Comparison of ENCODE assay signal across 1 cellular context in the genomic region with DNA sequence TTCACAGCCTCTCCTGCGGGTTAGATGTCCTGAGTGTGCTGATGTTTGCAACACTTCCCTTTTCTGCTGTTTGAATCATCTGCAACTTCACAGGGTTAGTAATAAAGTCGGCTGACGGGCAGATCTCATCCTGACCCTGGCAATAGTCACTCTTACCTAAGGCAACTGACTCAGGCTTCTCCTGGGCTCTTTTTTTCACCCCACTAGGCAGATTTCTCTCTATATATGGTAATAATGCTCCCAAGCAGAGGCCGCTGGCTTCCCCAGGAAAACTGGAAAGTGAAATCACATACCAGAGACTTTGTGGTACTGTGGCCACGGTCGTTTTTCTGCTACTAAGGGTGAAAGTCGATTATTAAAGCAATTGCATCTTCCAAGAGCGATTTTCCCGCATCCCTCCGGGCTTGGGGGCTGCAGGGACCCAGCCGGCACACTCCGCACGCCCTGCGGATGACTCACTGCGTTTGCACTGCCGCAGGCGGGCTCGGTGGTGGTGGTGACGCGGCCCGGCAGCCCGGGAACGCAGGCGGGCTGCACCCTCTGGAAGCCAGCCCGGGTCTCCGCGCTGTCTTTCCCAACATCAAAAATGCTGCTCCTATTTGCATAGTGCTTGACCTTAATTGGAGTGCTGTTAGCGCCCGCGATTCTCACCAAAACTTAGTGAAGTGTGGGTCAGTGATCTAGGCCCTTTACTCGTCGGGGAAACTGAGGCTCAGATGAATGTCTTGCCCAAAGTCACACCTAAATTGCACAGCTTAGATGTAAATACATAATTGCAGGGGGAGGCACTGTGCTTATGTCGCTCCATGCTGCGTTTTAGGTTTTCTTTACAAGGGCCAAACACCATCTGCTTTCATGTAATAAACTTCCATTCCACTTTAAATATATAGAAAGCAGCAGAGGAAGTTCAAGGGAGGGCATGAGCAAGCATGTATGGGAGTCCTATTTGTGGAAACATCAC.
TF ChIP-seq lines count a peak whose summit lies in the region.

No MANE protein-coding gene starts in this region.

TF ChIP-seq in K562, 482 proteins besides CTCF, POLR2A, EP300 and RAD21 (continued from another document and continues in another):
- TF ChIP-seq, protein P1, sequence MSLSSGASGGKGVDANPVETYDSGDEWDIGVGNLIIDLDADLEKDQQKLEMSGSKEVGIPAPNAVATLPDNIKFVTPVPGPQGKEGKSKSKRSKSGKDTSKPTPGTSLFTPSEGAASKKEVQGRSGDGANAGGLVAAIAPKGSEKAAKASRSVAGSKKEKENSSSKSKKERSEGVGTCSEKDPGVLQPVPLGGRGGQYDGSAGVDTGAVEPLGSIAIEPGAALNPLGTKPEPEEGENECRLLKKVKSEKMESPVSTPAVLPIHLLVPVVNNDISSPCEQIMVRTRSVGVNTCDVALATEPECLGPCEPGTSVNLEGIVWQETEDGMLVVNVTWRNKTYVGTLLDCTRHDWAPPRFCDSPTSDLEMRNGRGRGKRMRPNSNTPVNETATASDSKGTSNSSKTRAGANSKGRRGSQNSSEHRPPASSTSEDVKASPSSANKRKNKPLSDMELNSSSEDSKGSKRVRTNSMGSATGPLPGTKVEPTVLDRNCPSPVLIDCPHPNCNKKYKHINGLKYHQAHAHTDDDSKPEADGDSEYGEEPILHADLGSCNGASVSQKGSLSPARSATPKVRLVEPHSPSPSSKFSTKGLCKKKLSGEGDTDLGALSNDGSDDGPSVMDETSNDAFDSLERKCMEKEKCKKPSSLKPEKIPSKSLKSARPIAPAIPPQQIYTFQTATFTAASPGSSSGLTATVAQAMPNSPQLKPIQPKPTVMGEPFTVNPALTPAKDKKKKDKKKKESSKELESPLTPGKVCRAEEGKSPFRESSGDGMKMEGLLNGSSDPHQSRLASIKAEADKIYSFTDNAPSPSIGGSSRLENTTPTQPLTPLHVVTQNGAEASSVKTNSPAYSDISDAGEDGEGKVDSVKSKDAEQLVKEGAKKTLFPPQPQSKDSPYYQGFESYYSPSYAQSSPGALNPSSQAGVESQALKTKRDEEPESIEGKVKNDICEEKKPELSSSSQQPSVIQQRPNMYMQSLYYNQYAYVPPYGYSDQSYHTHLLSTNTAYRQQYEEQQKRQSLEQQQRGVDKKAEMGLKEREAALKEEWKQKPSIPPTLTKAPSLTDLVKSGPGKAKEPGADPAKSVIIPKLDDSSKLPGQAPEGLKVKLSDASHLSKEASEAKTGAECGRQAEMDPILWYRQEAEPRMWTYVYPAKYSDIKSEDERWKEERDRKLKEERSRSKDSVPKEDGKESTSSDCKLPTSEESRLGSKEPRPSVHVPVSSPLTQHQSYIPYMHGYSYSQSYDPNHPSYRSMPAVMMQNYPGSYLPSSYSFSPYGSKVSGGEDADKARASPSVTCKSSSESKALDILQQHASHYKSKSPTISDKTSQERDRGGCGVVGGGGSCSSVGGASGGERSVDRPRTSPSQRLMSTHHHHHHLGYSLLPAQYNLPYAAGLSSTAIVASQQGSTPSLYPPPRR (CRISPR knock-in tag; IDR thresholded peaks at IDR 0.05; ENCODE audit: borderline replicate concordance): no peak
- TF ChIP-seq SREBF2 (CRISPR knock-in tag; IDR thresholded peaks at IDR 0.05): no peak
- TF ChIP-seq, protein P2, sequence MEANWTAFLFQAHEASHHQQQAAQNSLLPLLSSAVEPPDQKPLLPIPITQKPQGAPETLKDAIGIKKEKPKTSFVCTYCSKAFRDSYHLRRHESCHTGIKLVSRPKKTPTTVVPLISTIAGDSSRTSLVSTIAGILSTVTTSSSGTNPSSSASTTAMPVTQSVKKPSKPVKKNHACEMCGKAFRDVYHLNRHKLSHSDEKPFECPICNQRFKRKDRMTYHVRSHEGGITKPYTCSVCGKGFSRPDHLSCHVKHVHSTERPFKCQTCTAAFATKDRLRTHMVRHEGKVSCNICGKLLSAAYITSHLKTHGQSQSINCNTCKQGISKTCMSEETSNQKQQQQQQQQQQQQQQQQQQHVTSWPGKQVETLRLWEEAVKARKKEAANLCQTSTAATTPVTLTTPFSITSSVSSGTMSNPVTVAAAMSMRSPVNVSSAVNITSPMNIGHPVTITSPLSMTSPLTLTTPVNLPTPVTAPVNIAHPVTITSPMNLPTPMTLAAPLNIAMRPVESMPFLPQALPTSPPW (CRISPR knock-in tag; IDR thresholded peaks at IDR 0.05): no peak
- peak; percentile 53 to 54; a peak in 3 of 4 replicates for TF ChIP-seq NRF1 (conservative IDR thresholded peaks at IDR 0.05 in 1 of 2, IDR thresholded peaks at IDR 0.05 in 1 of 2)
- no peak for TF ChIP-seq ERF (CRISPR knock-in tag; IDR thresholded peaks at IDR 0.05)
- no peak for TF ChIP-seq ZNF707 (CRISPR knock-in tag; conservative IDR thresholded peaks at IDR 0.05)
- no peak for TF ChIP-seq POLR2AphosphoS5 (IDR thresholded peaks at IDR 0.05; ENCODE audit: control insufficient read depth, insufficient read depth, low read depth, low read length)
- TF ChIP-seq, protein P3, sequence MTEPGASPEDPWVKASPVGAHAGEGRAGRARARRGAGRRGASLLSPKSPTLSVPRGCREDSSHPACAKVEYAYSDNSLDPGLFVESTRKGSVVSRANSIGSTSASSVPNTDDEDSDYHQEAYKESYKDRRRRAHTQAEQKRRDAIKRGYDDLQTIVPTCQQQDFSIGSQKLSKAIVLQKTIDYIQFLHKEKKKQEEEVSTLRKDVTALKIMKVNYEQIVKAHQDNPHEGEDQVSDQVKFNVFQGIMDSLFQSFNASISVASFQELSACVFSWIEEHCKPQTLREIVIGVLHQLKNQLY (CRISPR knock-in tag; conservative IDR thresholded peaks at IDR 0.05): no peak
- TF ChIP-seq SPI1 (IDR thresholded peaks at IDR 0.05; ENCODE audit: borderline replicate concordance, low read depth, low read length): peak; percentile 98
- no peak for TF ChIP-seq ZNF780A (CRISPR knock-in tag; IDR thresholded peaks at IDR 0.05)
- no peak for TF ChIP-seq STAT5B (CRISPR knock-in tag; IDR thresholded peaks at IDR 0.05)
- TF ChIP-seq HDAC8 (tag; IDR thresholded peaks at IDR 0.05): no peak
- TF ChIP-seq, protein P4, sequence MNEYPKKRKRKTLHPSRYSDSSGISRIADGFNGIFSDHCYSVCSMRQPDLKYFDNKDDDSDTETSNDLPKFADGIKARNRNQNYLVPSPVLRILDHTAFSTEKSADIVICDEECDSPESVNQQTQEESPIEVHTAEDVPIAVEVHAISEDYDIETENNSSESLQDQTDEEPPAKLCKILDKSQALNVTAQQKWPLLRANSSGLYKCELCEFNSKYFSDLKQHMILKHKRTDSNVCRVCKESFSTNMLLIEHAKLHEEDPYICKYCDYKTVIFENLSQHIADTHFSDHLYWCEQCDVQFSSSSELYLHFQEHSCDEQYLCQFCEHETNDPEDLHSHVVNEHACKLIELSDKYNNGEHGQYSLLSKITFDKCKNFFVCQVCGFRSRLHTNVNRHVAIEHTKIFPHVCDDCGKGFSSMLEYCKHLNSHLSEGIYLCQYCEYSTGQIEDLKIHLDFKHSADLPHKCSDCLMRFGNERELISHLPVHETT (CRISPR knock-in tag; conservative IDR thresholded peaks at IDR 0.05 in 1 of 2, IDR thresholded peaks at IDR 0.05 in 1 of 2): no peak
- TF ChIP-seq CBX2 (IDR thresholded peaks at IDR 0.05; ENCODE audit: insufficient read depth, low read length, poor library complexity, severe bottlenecking): no peak
- TF ChIP-seq MAZ (CRISPR knock-in tag; conservative IDR thresholded peaks at IDR 0.05 in 1 of 2, IDR thresholded peaks at IDR 0.05 in 1 of 2): peak in 1 of 2 experiments; percentile 33; a peak in 1 of 4 replicates
- TF ChIP-seq HDGF (IDR thresholded peaks at IDR 0.05): no peak
- TF ChIP-seq SAP30 (IDR thresholded peaks at IDR 0.05; ENCODE audit: borderline replicate concordance, insufficient read depth, low read depth, low read length, poor library complexity, severe bottlenecking): no peak
- no peak for TF ChIP-seq ATF1 (CRISPR knock-in tag; IDR thresholded peaks at IDR 0.05)
- peak; percentile 73 for TF ChIP-seq ATF1 (tag; IDR thresholded peaks at IDR 0.05)
- no peak for TF ChIP-seq PTTG1 (tag; IDR thresholded peaks at IDR 0.05; ENCODE audit: low read depth)
- no peak for TF ChIP-seq PTBP1 (IDR thresholded peaks at IDR 0.05; ENCODE audit: low read depth, low read length)
- TF ChIP-seq ZNF174 (CRISPR knock-in tag; IDR thresholded peaks at IDR 0.05): no peak
- TF ChIP-seq, protein P5, sequence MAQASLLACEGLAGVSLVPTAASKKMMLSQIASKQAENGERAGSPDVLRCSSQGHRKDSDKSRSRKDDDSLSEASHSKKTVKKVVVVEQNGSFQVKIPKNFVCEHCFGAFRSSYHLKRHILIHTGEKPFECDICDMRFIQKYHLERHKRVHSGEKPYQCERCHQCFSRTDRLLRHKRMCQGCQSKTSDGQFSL (CRISPR knock-in tag; IDR thresholded peaks at IDR 0.05): no peak
- TF ChIP-seq, protein P5 (tag; IDR thresholded peaks at IDR 0.05): no peak
- TF ChIP-seq POU5F1 (IDR thresholded peaks at IDR 0.05; ENCODE audit: borderline replicate concordance, low read depth, low read length, partially characterized antibody): no peak
- no peak for TF ChIP-seq PRPF4 (IDR thresholded peaks at IDR 0.05; ENCODE audit: insufficient read depth, low read depth, low read length, poor library complexity, severe bottlenecking)
- no peak for TF ChIP-seq DDX20 (tag; IDR thresholded peaks at IDR 0.05; ENCODE audit: low read depth)
- TF ChIP-seq, protein P6, sequence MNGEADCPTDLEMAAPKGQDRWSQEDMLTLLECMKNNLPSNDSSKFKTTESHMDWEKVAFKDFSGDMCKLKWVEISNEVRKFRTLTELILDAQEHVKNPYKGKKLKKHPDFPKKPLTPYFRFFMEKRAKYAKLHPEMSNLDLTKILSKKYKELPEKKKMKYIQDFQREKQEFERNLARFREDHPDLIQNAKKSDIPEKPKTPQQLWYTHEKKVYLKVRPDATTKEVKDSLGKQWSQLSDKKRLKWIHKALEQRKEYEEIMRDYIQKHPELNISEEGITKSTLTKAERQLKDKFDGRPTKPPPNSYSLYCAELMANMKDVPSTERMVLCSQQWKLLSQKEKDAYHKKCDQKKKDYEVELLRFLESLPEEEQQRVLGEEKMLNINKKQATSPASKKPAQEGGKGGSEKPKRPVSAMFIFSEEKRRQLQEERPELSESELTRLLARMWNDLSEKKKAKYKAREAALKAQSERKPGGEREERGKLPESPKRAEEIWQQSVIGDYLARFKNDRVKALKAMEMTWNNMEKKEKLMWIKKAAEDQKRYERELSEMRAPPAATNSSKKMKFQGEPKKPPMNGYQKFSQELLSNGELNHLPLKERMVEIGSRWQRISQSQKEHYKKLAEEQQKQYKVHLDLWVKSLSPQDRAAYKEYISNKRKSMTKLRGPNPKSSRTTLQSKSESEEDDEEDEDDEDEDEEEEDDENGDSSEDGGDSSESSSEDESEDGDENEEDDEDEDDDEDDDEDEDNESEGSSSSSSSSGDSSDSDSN (IDR thresholded peaks at IDR 0.05; ENCODE audit: borderline replicate concordance in 1 of 2, low read depth in 2 of 2, low read length in 2 of 2): peak; percentile 78 to 92; a peak in 3 of 4 replicates
- no peak for TF ChIP-seq NR2C2 (CRISPR knock-in tag; IDR thresholded peaks at IDR 0.05)
- peak; percentile 55 for TF ChIP-seq NR2C2 (tag; IDR thresholded peaks at IDR 0.05)
- no peak for TF ChIP-seq MYNN (IDR thresholded peaks at IDR 0.05)
- no peak for TF ChIP-seq MYNN (CRISPR knock-in tag; IDR thresholded peaks at IDR 0.05)
- no peak for TF ChIP-seq GTF2F1 (IDR thresholded peaks at IDR 0.05; ENCODE audit: low read depth, low read length)
- peak; percentile 88 for TF ChIP-seq JUND (IDR thresholded peaks at IDR 0.05; ENCODE audit: borderline replicate concordance, low read depth, low read length)
- peak; percentile 86; the same call in 2 of the 3 replicates for TF ChIP-seq JUND (tag; IDR thresholded peaks at IDR 0.05; ENCODE audit: borderline replicate concordance, low read depth, low read length)
- TF ChIP-seq DPF2 (IDR thresholded peaks at IDR 0.05): peak; percentile 70; the same call in 1 of the 2 replicates
- no peak for TF ChIP-seq ETV5 (CRISPR knock-in tag; IDR thresholded peaks at IDR 0.05; ENCODE audit: low read depth)
- TF ChIP-seq ADNP (tag; IDR thresholded peaks at IDR 0.05): no peak
- no peak for TF ChIP-seq CREBBP (IDR thresholded peaks at IDR 0.05; ENCODE audit: low read depth, low read length)
- peak; percentile 6 for TF ChIP-seq NEUROD1 (IDR thresholded peaks at IDR 0.05; ENCODE audit: borderline replicate concordance, low read depth, low read length, partially characterized antibody)
- TF ChIP-seq ZNF696 (CRISPR knock-in tag; conservative IDR thresholded peaks at IDR 0.05): no peak
- TF ChIP-seq MTA1 (IDR thresholded peaks at IDR 0.05; ENCODE audit: borderline replicate concordance): 0 out of 2 replicates have a peak, but pooled peaks have one; percentile 25
- no peak for TF ChIP-seq PCBP1 (IDR thresholded peaks at IDR 0.05; ENCODE audit: low read depth, low read length, poor library complexity, severe bottlenecking)
- TF ChIP-seq, protein P7, sequence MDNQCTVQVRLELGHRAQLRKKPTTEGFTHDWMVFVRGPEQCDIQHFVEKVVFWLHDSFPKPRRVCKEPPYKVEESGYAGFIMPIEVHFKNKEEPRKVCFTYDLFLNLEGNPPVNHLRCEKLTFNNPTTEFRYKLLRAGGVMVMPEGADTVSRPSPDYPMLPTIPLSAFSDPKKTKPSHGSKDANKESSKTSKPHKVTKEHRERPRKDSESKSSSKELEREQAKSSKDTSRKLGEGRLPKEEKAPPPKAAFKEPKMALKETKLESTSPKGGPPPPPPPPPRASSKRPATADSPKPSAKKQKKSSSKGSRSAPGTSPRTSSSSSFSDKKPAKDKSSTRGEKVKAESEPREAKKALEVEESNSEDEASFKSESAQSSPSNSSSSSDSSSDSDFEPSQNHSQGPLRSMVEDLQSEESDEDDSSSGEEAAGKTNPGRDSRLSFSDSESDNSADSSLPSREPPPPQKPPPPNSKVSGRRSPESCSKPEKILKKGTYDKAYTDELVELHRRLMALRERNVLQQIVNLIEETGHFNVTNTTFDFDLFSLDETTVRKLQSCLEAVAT (IDR thresholded peaks at IDR 0.05): no peak
- TF ChIP-seq, protein P8, sequence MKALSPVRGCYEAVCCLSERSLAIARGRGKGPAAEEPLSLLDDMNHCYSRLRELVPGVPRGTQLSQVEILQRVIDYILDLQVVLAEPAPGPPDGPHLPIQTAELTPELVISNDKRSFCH (CRISPR knock-in tag; IDR thresholded peaks at IDR 0.05): no peak
- TF ChIP-seq, protein P8 (tag; IDR thresholded peaks at IDR 0.05): peak; percentile 17; the same call in 1 of the 2 replicates
- no peak for TF ChIP-seq FIP1L1 (IDR thresholded peaks at IDR 0.05; ENCODE audit: low read depth, low read length, poor library complexity, severe bottlenecking)
- TF ChIP-seq RBM22 (IDR thresholded peaks at IDR 0.05; ENCODE audit: low read depth, low read length, poor library complexity, severe bottlenecking): no peak
- TF ChIP-seq ASH1L (IDR thresholded peaks at IDR 0.05; ENCODE audit: borderline replicate concordance, low read depth, partially characterized antibody): no peak
- no peak for TF ChIP-seq ZC3H11A (IDR thresholded peaks at IDR 0.05; ENCODE audit: low read depth, low read length)
- TF ChIP-seq NFXL1 (CRISPR knock-in tag; IDR thresholded peaks at IDR 0.05): no peak
